ENCODE assay signal across 1 cellular context in genomic region chr4:176123710-176124407, GRCh38.
TF ChIP-seq lines count a peak whose summit lies in the region.

No MANE protein-coding gene starts in this region.

TF ChIP-seq in GM12878, 131 proteins besides CTCF, POLR2A, EP300 and RAD21 (continued from another document):
- TF ChIP-seq ZNF24 (IDR thresholded peaks at IDR 0.05), result 0 out of 2 replicates have a peak, but pooled peaks have one; percentile 44
- TF ChIP-seq WRNIP1 (IDR thresholded peaks at IDR 0.05; ENCODE audit: borderline replicate concordance, low read depth, low read length), result no peak
- TF ChIP-seq CHD4 (IDR thresholded peaks at IDR 0.05), result peak; percentile 76; the same call in 1 of the 2 replicates
- no peak for TF ChIP-seq EGR1 (IDR thresholded peaks at IDR 0.05; ENCODE audit: borderline replicate concordance in 1 of 2, low read depth in 2 of 2, low read length in 2 of 2)
- TF ChIP-seq ZNF274 (IDR thresholded peaks at IDR 0.05; ENCODE audit: insufficient read depth, insufficient read length), result no peak
- TF ChIP-seq TCF12 (IDR thresholded peaks at IDR 0.05; ENCODE audit: low read depth, low read length), result no peak
- TF ChIP-seq SRF (IDR thresholded peaks at IDR 0.05; ENCODE audit: low read depth in 2 of 2, low read length in 2 of 2), result no peak
- TF ChIP-seq, protein P1, sequence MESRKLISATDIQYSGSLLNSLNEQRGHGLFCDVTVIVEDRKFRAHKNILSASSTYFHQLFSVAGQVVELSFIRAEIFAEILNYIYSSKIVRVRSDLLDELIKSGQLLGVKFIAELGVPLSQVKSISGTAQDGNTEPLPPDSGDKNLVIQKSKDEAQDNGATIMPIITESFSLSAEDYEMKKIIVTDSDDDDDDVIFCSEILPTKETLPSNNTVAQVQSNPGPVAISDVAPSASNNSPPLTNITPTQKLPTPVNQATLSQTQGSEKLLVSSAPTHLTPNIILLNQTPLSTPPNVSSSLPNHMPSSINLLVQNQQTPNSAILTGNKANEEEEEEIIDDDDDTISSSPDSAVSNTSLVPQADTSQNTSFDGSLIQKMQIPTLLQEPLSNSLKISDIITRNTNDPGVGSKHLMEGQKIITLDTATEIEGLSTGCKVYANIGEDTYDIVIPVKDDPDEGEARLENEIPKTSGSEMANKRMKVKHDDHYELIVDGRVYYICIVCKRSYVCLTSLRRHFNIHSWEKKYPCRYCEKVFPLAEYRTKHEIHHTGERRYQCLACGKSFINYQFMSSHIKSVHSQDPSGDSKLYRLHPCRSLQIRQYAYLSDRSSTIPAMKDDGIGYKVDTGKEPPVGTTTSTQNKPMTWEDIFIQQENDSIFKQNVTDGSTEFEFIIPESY (IDR thresholded peaks at IDR 0.05), result no peak
- TF ChIP-seq HDAC2 (IDR thresholded peaks at IDR 0.05), result no peak
